20 cellular contexts compared by ENCODE assay signal in genomic region chr1:67614511-67614934, GRCh38.
DNase-seq lines count a peak whose midpoint lies in the region; ATAC-seq and TF ChIP-seq lines count a peak whose summit lies in the region.
"Had no signal": no experiment of that assay in that cellular context is flagged by ENCODE, and none has a peak within 500 bp of the region (broad histone marks: within the 10 kb centered on the region; RNA-seq: fewer than 3 reads in every experiment).

No MANE protein-coding gene starts in this region.

- H3K27ac ChIP-seq in right cardiac atrium (ENCODE audit: low read length) (peak overlapping the region; percentile 32), right atrium auricular region (peak overlapping the region in 1 of 2 donors; percentile 35), SJCRH30 (no peak overlapping the region)
- H3K27ac ChIP-seq: dorsolateral prefrontal cortex, esophagus muscularis mucosa, upper lobe of right lung had no signal

- H3K4me3 Mint-ChIP-seq in mesothelial cell of epicardium: no peak overlapping the region
- H3K4me3 Mint-ChIP-seq: activated naive CD4-positive, alpha-beta T cell treated with anti-CD3 and anti-CD28 coated beads, Interleukin-2, amount 50 U/mL, for 24 hours; activated T-cell treated with anti-CD3 and anti-CD28 coated beads, Interleukin-2, amount 50 U/mL, for 24 hours; CD4-positive, CD25-positive, alpha-beta regulatory T cell; memory B cell; stimulated activated naive CD8-positive, alpha-beta T cell treated with anti-CD3 and anti-CD28 coated beads, Interleukin-15, Interleukin-2, amounts not matched to agents 100 ng/mL and 50 ng/mL, for 24 hours had no signal

- H3K36me3 ChIP-seq in right atrium auricular region (no peaks in the 10 kb centered on the region), adipocyte (ENCODE audit: control insufficient read depth, insufficient read depth, low read length, severe bottlenecking) (no peaks in the 10 kb centered on the region), SJCRH30 (no peaks in the 10 kb centered on the region)
- H3K36me3 ChIP-seq: esophagus muscularis mucosa, upper lobe of right lung had no signal

- no peak overlapping the region for H3K9ac ChIP-seq in adipocyte (ENCODE audit: low read length)

- H3K36me3 Mint-ChIP-seq in mesothelial cell of epicardium: no peaks in the 10 kb centered on the region
- H3K36me3 Mint-ChIP-seq: activated naive CD4-positive, alpha-beta T cell treated with anti-CD3 and anti-CD28 coated beads, Interleukin-2, amount 50 U/mL, for 24 hours; CD4-positive, CD25-positive, alpha-beta regulatory T cell; memory B cell had no signal

- H3K27me3 Mint-ChIP-seq in mesothelial cell of epicardium (ENCODE audit: low read depth): no peaks in the 10 kb centered on the region

- H3K4me3 ChIP-seq in right cardiac atrium (ENCODE audit: low read length) (no peak overlapping the region), right atrium auricular region (no peak overlapping the region), adipocyte (ENCODE audit: low read length) (no peak overlapping the region), foreskin fibroblast (ENCODE audit: low read depth in 1 of 2, low read length in 2 of 2) (no peak overlapping the region), SJCRH30 (no peak overlapping the region)
- H3K4me3 ChIP-seq: dorsolateral prefrontal cortex, esophagus muscularis mucosa, upper lobe of right lung had no signal

- H3K27me3 ChIP-seq in right cardiac atrium (ENCODE audit: control insufficient read depth, insufficient read depth) (no peaks in the 10 kb centered on the region), right atrium auricular region (no peaks in the 10 kb centered on the region), adipocyte (replicated peaks; ENCODE audit: control insufficient read depth, insufficient read depth, low read length) (no peaks in the 10 kb centered on the region), SJCRH30 (no peaks in the 10 kb centered on the region)
- H3K27me3 ChIP-seq: esophagus muscularis mucosa, upper lobe of right lung had no signal

- H3K4me1 Mint-ChIP-seq in mesothelial cell of epicardium: peaks cover 2% of the 10 kb centered on the region
- H3K4me1 Mint-ChIP-seq: activated naive CD4-positive, alpha-beta T cell treated with anti-CD3 and anti-CD28 coated beads, Interleukin-2, amount 50 U/mL, for 24 hours; CD4-positive, CD25-positive, alpha-beta regulatory T cell; memory B cell had no signal

- TF ChIP-seq CTCF in right atrium auricular region (IDR thresholded peaks at IDR 0.05) (no peak), foreskin fibroblast (IDR thresholded peaks at IDR 0.05; ENCODE audit: low read depth, low read length) (no peak), mesothelial cell of epicardium (IDR thresholded peaks at IDR 0.05; ENCODE audit: unreplicated experiment) (no peak)

- H3K4me1 ChIP-seq in right cardiac atrium (ENCODE audit: control insufficient read depth, insufficient read depth, low read length) (peaks cover 5% of the 10 kb centered on the region), right atrium auricular region (no peaks in the 10 kb centered on the region), adipocyte (ENCODE audit: control insufficient read depth, insufficient read depth, low read length) (peaks cover 51% of the 10 kb centered on the region), SJCRH30 (peaks cover 6% of the 10 kb centered on the region; the same call in 1 of the 2 replicates)

- 51% methylated on average over 3 of the region's 3 CpGs for WGBS in right cardiac atrium

- H3K27ac Mint-ChIP-seq in mesothelial cell of epicardium: no peak overlapping the region
- H3K27ac Mint-ChIP-seq: activated naive CD4-positive, alpha-beta T cell treated with anti-CD3 and anti-CD28 coated beads, Interleukin-2, amount 50 U/mL, for 24 hours; activated T-cell treated with anti-CD3 and anti-CD28 coated beads, Interleukin-2, amount 50 U/mL, for 24 hours; CD4-positive, CD25-positive, alpha-beta regulatory T cell; memory B cell; stimulated activated naive CD8-positive, alpha-beta T cell treated with anti-CD3 and anti-CD28 coated beads, Interleukin-15, Interleukin-2, amounts not matched to agents 100 ng/mL and 50 ng/mL, for 24 hours had no signal

- intact Hi-C loops in right cardiac atrium (cut with DNase I): no loop called here

- ATAC-seq in right cardiac atrium: peak in 1 of 2 donors; percentile 38
- ATAC-seq: upper lobe of right lung had no signal

- peaks cover 5% of the 10 kb centered on the region for H3K9me3 Mint-ChIP-seq in mesothelial cell of epicardium
- H3K9me3 Mint-ChIP-seq: activated T-cell treated with anti-CD3 and anti-CD28 coated beads, Interleukin-2, amount 50 U/mL, for 24 hours had no signal

- H3K9me3 ChIP-seq in right cardiac atrium (ENCODE audit: control insufficient read depth, low read length): no peaks in the 10 kb centered on the region
- no peaks in the 10 kb centered on the region for H3K9me3 ChIP-seq in right atrium auricular region
- H3K9me3 ChIP-seq in adipocyte (ENCODE audit: control insufficient read depth, low read length): no peaks in the 10 kb centered on the region
- no peaks in the 10 kb centered on the region; the same call in 1 of the 2 replicates for H3K9me3 ChIP-seq in SJCRH30 (replicated peaks)
- H3K9me3 ChIP-seq: esophagus muscularis mucosa, upper lobe of right lung had no signal

- DNase-seq in right cardiac atrium (no peak), right atrium auricular region (ENCODE audit: low spot score) (no peak), adipocyte (ENCODE audit: low read depth) (peak; percentile 43), foreskin fibroblast (peak; percentile 54 to 68), DMS153 treated with DMSO at 0.1 percent for 48 hours (lab: John Stamatoyannopoulos, UW; ENCODE audit: unreplicated experiment) (no peak), NCI-H1930 (lab: John Stamatoyannopoulos, UW) (no peak), mesothelial cell of epicardium (ENCODE audit: low spot score in 2 of 2, unreplicated experiment in 2 of 2) (no peak), SJCRH30 (no peak)
- DNase-seq: activated T-cell treated with anti-CD3 and anti-CD28 coated beads, Interleukin-2, amount 50 U/mL, for 24 hours; CD4-positive, CD25-positive, alpha-beta regulatory T cell; DMS79 treated with DMSO at 0.1 percent for 48 hours; dorsolateral prefrontal cortex; islet precursor cell; NCI-H2081 treated with DMSO at 0.1 percent for 48 hours; NCI-H524 treated with DMSO at 0.1 percent for 48 hours; upper lobe of right lung had no signal

Comparison
In these comparisons a context has a peak if more than half of its experiments do, and no peak if none do; other contexts are left out.
1. DNase-seq: peak in adipocyte (single experiment) and foreskin fibroblast (2 of 2); none in right cardiac atrium (0 of 3), right atrium auricular region (single experiment), DMS153 treated with DMSO at 0.1 percent for 48 hours (single experiment), NCI-H1930 (0 of 2), mesothelial cell of epicardium (0 of 2) and SJCRH30 (0 of 2).